In the genomic region with DNA sequence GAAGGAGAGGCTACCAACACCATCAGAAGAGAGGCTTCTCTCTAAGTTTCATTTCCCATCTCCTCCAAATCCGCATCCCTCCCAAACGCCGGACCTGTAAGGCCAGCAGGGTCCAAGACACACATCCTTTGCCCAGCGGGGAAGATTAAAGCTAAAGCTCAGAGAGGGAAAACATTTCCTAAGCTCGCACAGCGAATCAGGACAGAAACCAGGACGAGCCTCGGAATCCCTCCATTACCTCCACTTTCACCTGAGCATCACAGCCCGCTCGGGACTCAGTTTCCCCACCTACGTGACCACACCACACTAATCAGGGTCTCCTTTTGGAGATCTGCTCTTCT, we compare ENCODE assay signal across 8 cellular contexts. TPM values are rescaled to one million over a fixed set of nuclear protein-coding genes. Genes with fewer than 3 reads are reported as not detected.
A peak's percentile ranks its signal among the peaks of the same experiment; 100 is the strongest.
DNase-seq lines count a peak whose midpoint lies in the region; ATAC-seq, FAIRE-seq and TF ChIP-seq lines count a peak whose summit lies in the region.

No MANE protein-coding gene starts in this region.

- H2AFZ ChIP-seq in keratinocyte (ENCODE audit: control insufficient read depth, low read length): peak overlapping the region; percentile 94

- ATAC-seq in activated CD8-positive, alpha-beta memory T cell treated with anti-CD3 and anti-CD28 coated beads, Interleukin-2, amount 10 ng/mL, durations not matched to agents 7 days and 5 days: no peak
- no peak for ATAC-seq in activated naive CD4-positive, alpha-beta T cell treated with anti-CD3 and anti-CD28 coated beads, Interleukin-2, amount 50 U/mL, for 72 hours
- no peak for ATAC-seq in HG03175 (IDR thresholded peaks at IDR 0.05; ENCODE audit: unreplicated experiment)

- DNase-seq in activated CD8-positive, alpha-beta memory T cell treated with anti-CD3 and anti-CD28 coated beads, Interleukin-2, amount 10 ng/mL, durations not matched to agents 7 days and 5 days: no peak
- no peak for DNase-seq in activated CD8-positive, alpha-beta memory T cell treated with anti-CD3 and anti-CD28 coated beads, Interleukin-2, amount 50 U/mL, for 48 hours
- DNase-seq in activated naive CD4-positive, alpha-beta T cell treated with anti-CD3 and anti-CD28 coated beads, Interleukin-2, amount 50 U/mL, for 72 hours (ENCODE audit: low spot score in 2 of 2): no peak
- no peak for DNase-seq in keratinocyte (ENCODE audit: low read depth, low spot score)
- no peak for DNase-seq in GOT3 (lab: John Stamatoyannopoulos, UW)
- DNase-seq in GM13977 (ENCODE audit: low spot score): no peak

- H3K79me2 ChIP-seq in keratinocyte (ENCODE audit: control insufficient read depth, insufficient read depth, low read length): no peaks in the 10 kb centered on the region

- peak overlapping the region; percentile 100 for H3K4me2 ChIP-seq in keratinocyte (ENCODE audit: control insufficient read depth, extremely low read depth, insufficient read depth, low read depth, low read length)

- dilution Hi-C loops in keratinocyte (cut with MboI; ENCODE audit: extremely low pct_ligation_motif_present, low sequenced_read_pairs): no loop called here

- CTCF ChIA-PET in activated CD8-positive, alpha-beta memory T cell treated with anti-CD3 and anti-CD28 coated beads, Interleukin-2, amount 10 ng/mL, durations not matched to agents 7 days and 5 days (lab: Charles Lee): interaction anchor here (0.6 to 6.9 kb wide), 17 partner anchors 9 to 302 kb away, joined by 3 to 111 read pairs (median 3); partner anchors contain the start of gene SIX5

- peaks cover 18% of the 10 kb centered on the region for H3K4me1 ChIP-seq in keratinocyte (ENCODE audit: control insufficient read depth, extremely low read depth, insufficient read depth, low read length)
- H3K4me1 ChIP-seq in thymus (ENCODE audit: control insufficient read depth, insufficient read depth, low read length): peaks cover 21% of the 10 kb centered on the region

- H3K9me1 ChIP-seq in keratinocyte (ENCODE audit: control insufficient read depth, extremely low read depth, insufficient read depth, low read length): no peaks in the 10 kb centered on the region

- FAIRE-seq in keratinocyte (lab: Jason Lieb, UNC): no peak

- H3K4me3 Mint-ChIP-seq in activated CD8-positive, alpha-beta memory T cell treated with anti-CD3 and anti-CD28 coated beads, Interleukin-2, amount 10 ng/mL, durations not matched to agents 7 days and 5 days: peak overlapping the region; percentile 86

- in situ Hi-C loops in GM13977 (cut with MboI; ENCODE audit: low pct_unique_long_range_greater_than_20kb, low sequenced_read_pairs, unreplicated experiment): no loop called here

- no peaks in the 10 kb centered on the region for H3K9me3 Mint-ChIP-seq in activated CD8-positive, alpha-beta memory T cell treated with anti-CD3 and anti-CD28 coated beads, Interleukin-2, amount 10 ng/mL, durations not matched to agents 7 days and 5 days (ENCODE audit: low read depth)
- H3K9me3 Mint-ChIP-seq in activated naive CD4-positive, alpha-beta T cell treated with anti-CD3 and anti-CD28 coated beads, Interleukin-2, amount 50 U/mL, for 72 hours: no peaks in the 10 kb centered on the region

- peak overlapping the region; percentile 99 for H3K9ac ChIP-seq in keratinocyte (ENCODE audit: control insufficient read depth, extremely low read depth, insufficient read depth, low read length)

- TF ChIP-seq CTCF in keratinocyte (optimal IDR thresholded peaks at IDR 0.05 in 1 of 3, IDR thresholded peaks at IDR 0.05 in 1 of 3, conservative IDR thresholded peaks at IDR 0.05 in 1 of 3; ENCODE audit: extremely low read depth in 1 of 3, insufficient read depth in 2 of 3, low read length in 3 of 3) (no peak), GM13977 (IDR thresholded peaks at IDR 0.05; ENCODE audit: extremely low read depth, insufficient read depth, missing control alignments) (no peak)

- peak overlapping the region; percentile 56 for H3K27ac Mint-ChIP-seq in activated CD8-positive, alpha-beta memory T cell treated with anti-CD3 and anti-CD28 coated beads, Interleukin-2, amount 10 ng/mL, durations not matched to agents 7 days and 5 days
- peak overlapping the region; percentile 36 to 96 for H3K27ac Mint-ChIP-seq in activated naive CD4-positive, alpha-beta T cell treated with anti-CD3 and anti-CD28 coated beads, Interleukin-2, amount 50 U/mL, for 72 hours

- H3K27ac ChIP-seq in keratinocyte (ENCODE audit: control insufficient read depth, insufficient read depth, low read length) (peak overlapping the region; percentile 100), thymus (ENCODE audit: low read depth) (no peak overlapping the region)

- H3K27me3 ChIP-seq in keratinocyte (ENCODE audit: control insufficient read depth, extremely low read depth, insufficient read depth, low read length) (no peaks in the 10 kb centered on the region), thymus (ENCODE audit: control insufficient read depth, insufficient read depth) (peaks cover 23% of the 10 kb centered on the region)

- no peaks in the 10 kb centered on the region for H4K20me1 ChIP-seq in keratinocyte (ENCODE audit: control insufficient read depth, extremely low read depth, insufficient read depth, low read length)

- H3K4me3 ChIP-seq in keratinocyte (ENCODE audit: control insufficient read depth in 2 of 3, extremely low read depth in 1 of 3, insufficient read depth in 2 of 3, low read depth in 1 of 3, low read length in 3 of 3) (peak overlapping the region; percentile 67 to 98 (median 94)), thymus (ENCODE audit: low read length) (peak overlapping the region; percentile 65)

- H3K4me1 Mint-ChIP-seq in activated CD8-positive, alpha-beta memory T cell treated with anti-CD3 and anti-CD28 coated beads, Interleukin-2, amount 10 ng/mL, durations not matched to agents 7 days and 5 days: peaks cover 23% of the 10 kb centered on the region

- WGBS in thymus: 6% methylated on average over 11 of the region's 11 CpGs

- peaks cover 11% of the 10 kb centered on the region for H3K27me3 Mint-ChIP-seq in activated CD8-positive, alpha-beta memory T cell treated with anti-CD3 and anti-CD28 coated beads, Interleukin-2, amount 10 ng/mL, durations not matched to agents 7 days and 5 days

- no peaks in the 10 kb centered on the region for H3K9me3 ChIP-seq in keratinocyte (ENCODE audit: control insufficient read depth, low read depth, low read length)
- no peaks in the 10 kb centered on the region for H3K9me3 ChIP-seq in thymus (ENCODE audit: control insufficient read depth)

- no peaks in the 10 kb centered on the region for H3K36me3 ChIP-seq in keratinocyte (ENCODE audit: control insufficient read depth in 2 of 2, extremely low read depth in 1 of 2, insufficient read depth in 2 of 2, low read length in 2 of 2)
- H3K36me3 ChIP-seq in thymus (ENCODE audit: control insufficient read depth, insufficient read depth): no peaks in the 10 kb centered on the region

- H3K36me3 Mint-ChIP-seq in activated CD8-positive, alpha-beta memory T cell treated with anti-CD3 and anti-CD28 coated beads, Interleukin-2, amount 10 ng/mL, durations not matched to agents 7 days and 5 days: no peaks in the 10 kb centered on the region
- no peaks in the 10 kb centered on the region for H3K36me3 Mint-ChIP-seq in activated naive CD4-positive, alpha-beta T cell treated with anti-CD3 and anti-CD28 coated beads, Interleukin-2, amount 50 U/mL, for 72 hours

RNA-seq across cellular contexts. Expression of gene FOSB, which starts 0.7 kb away (rescaled TPM):
- 10 to 100 TPM in 1 of 2 experiments, 1 to 10 TPM in 1; 5.6 to 98.6 TPM for total RNA-seq in activated CD8-positive, alpha-beta memory T cell treated with anti-CD3 and anti-CD28 coated beads, Interleukin-2, amount 10 ng/mL, durations not matched to agents 7 days and 5 days
- 10 to 100 TPM; 19.9 to 37.6 TPM for total RNA-seq in activated naive CD4-positive, alpha-beta T cell treated with anti-CD3 and anti-CD28 coated beads, Interleukin-2, amount 50 U/mL, for 72 hours
- polyA plus RNA-seq in keratinocyte (0.27 to 4.6 TPM (median 3.9 TPM) in 3 replicates), thymus (7.1 TPM)
- polyA plus RNA-seq in keratinocyte (2011; ENCODE audit: low read depth): 7.5 TPM
- polyA plus RNA-seq in keratinocyte (2011; cell fraction: cytosol; rRNA removed): 1.2 and 2.5 TPM in 2 replicates
- 69.0 and 109 TPM in 2 replicates for polyA plus RNA-seq in keratinocyte (2011; cell fraction: nucleus; rRNA removed)
- 0.37 and 11.7 TPM in 2 replicates for polyA plus RNA-seq in keratinocyte (2012; ENCODE audit: low replicate concordance)
- polyA minus RNA-seq in keratinocyte: 2.9 to 15.1 TPM (median 9.2 TPM) in 3 replicates
- polyA minus RNA-seq in keratinocyte (2011; cell fraction: cytosol; rRNA and poly(A)+ RNA removed): 1.7 TPM
- 41.5 and 54.1 TPM in 2 replicates for polyA minus RNA-seq in keratinocyte (2011; cell fraction: nucleus; rRNA and poly(A)+ RNA removed)

RNA-seq across cellular contexts. Expression of gene RTN2, which starts 29.8 kb away (rescaled TPM):
- 1 to 10 TPM; 3.1 to 4.3 TPM for total RNA-seq in activated CD8-positive, alpha-beta memory T cell treated with anti-CD3 and anti-CD28 coated beads, Interleukin-2, amount 10 ng/mL, durations not matched to agents 7 days and 5 days
- 1 to 10 TPM; 3.2 to 5.1 TPM for total RNA-seq in activated naive CD4-positive, alpha-beta T cell treated with anti-CD3 and anti-CD28 coated beads, Interleukin-2, amount 50 U/mL, for 72 hours
- 8.5 to 13.6 TPM (median 12.2 TPM) in 3 replicates for polyA plus RNA-seq in keratinocyte
- 4.5 TPM for polyA plus RNA-seq in keratinocyte (2011; ENCODE audit: low read depth)
- 7.2 and 12.4 TPM in 2 replicates for polyA plus RNA-seq in keratinocyte (2011; cell fraction: cytosol; rRNA removed)
- polyA plus RNA-seq in keratinocyte (2011; cell fraction: nucleus; rRNA removed): 6.7 and 10.0 TPM in 2 replicates
- 7.5 and 15.7 TPM in 2 replicates for polyA plus RNA-seq in keratinocyte (2012; ENCODE audit: low replicate concordance)
- 5.7 to 20.4 TPM (median 8.5 TPM) in 3 replicates for polyA minus RNA-seq in keratinocyte
- 21.7 TPM for polyA minus RNA-seq in keratinocyte (2011; cell fraction: cytosol; rRNA and poly(A)+ RNA removed)
- 6.4 and 13.0 TPM in 2 replicates for polyA minus RNA-seq in keratinocyte (2011; cell fraction: nucleus; rRNA and poly(A)+ RNA removed)
- 5.0 TPM for polyA plus RNA-seq in thymus

RNA-seq across cellular contexts. Expression of gene PPM1N, which starts 31.2 kb away (rescaled TPM):
- total RNA-seq in activated CD8-positive, alpha-beta memory T cell treated with anti-CD3 and anti-CD28 coated beads, Interleukin-2, amount 10 ng/mL, durations not matched to agents 7 days and 5 days: 1 to 10 TPM; 4.3 to 4.5 TPM
- 1 to 10 TPM; 1.5 to 7.4 TPM for total RNA-seq in activated naive CD4-positive, alpha-beta T cell treated with anti-CD3 and anti-CD28 coated beads, Interleukin-2, amount 50 U/mL, for 72 hours
- 1.9 to 2.5 TPM (median 2.0 TPM) in 3 replicates for polyA plus RNA-seq in keratinocyte
- 0.64 TPM for polyA plus RNA-seq in keratinocyte (2011; ENCODE audit: low read depth)
- polyA plus RNA-seq in keratinocyte (2011; cell fraction: cytosol; rRNA removed): 1.6 and 2.1 TPM in 2 replicates
- 1.4 and 1.9 TPM in 2 replicates for polyA plus RNA-seq in keratinocyte (2011; cell fraction: nucleus; rRNA removed)
- polyA plus RNA-seq in keratinocyte (2012; ENCODE audit: low replicate concordance): 1.2 and 2.1 TPM in 2 replicates
- polyA minus RNA-seq in keratinocyte: 0.42 TPM in 1 of 3 replicates, not detected in the others
- polyA minus RNA-seq in keratinocyte (2011; cell fraction: cytosol; rRNA and poly(A)+ RNA removed): not detected
- polyA minus RNA-seq in keratinocyte (2011; cell fraction: nucleus; rRNA and poly(A)+ RNA removed): not detected in 2 replicates
- 4.0 TPM for polyA plus RNA-seq in thymus

RNA-seq across cellular contexts. Expression of gene VASP, which starts 40.2 kb away (rescaled TPM):
- total RNA-seq in activated CD8-positive, alpha-beta memory T cell treated with anti-CD3 and anti-CD28 coated beads, Interleukin-2, amount 10 ng/mL, durations not matched to agents 7 days and 5 days: 100 to 1,000 TPM; 223 to 308 TPM
- 100 to 1,000 TPM in 1 of 2 donors, 10 to 100 TPM in 1; 76.8 to 156 TPM for total RNA-seq in activated naive CD4-positive, alpha-beta T cell treated with anti-CD3 and anti-CD28 coated beads, Interleukin-2, amount 50 U/mL, for 72 hours
- polyA plus RNA-seq in keratinocyte: 99.0 to 117 TPM (median 110 TPM) in 3 replicates
- 76.9 TPM for polyA plus RNA-seq in keratinocyte (2011; ENCODE audit: low read depth)
- 78.8 and 128 TPM in 2 replicates for polyA plus RNA-seq in keratinocyte (2011; cell fraction: cytosol; rRNA removed)
- polyA plus RNA-seq in keratinocyte (2011; cell fraction: nucleus; rRNA removed): 94.7 and 121 TPM in 2 replicates
- 53.7 and 126 TPM in 2 replicates for polyA plus RNA-seq in keratinocyte (2012; ENCODE audit: low replicate concordance)
- polyA minus RNA-seq in keratinocyte: 88.7 to 145 TPM (median 99.3 TPM) in 3 replicates
- 240 TPM for polyA minus RNA-seq in keratinocyte (2011; cell fraction: cytosol; rRNA and poly(A)+ RNA removed)
- polyA minus RNA-seq in keratinocyte (2011; cell fraction: nucleus; rRNA and poly(A)+ RNA removed): 117 and 165 TPM in 2 replicates
- 138 TPM for polyA plus RNA-seq in thymus

RNA-seq across cellular contexts. Expression of gene ERCC1, which starts 43.4 kb away (rescaled TPM):
- 10 to 100 TPM; 62.5 to 73.4 TPM for total RNA-seq in activated CD8-positive, alpha-beta memory T cell treated with anti-CD3 and anti-CD28 coated beads, Interleukin-2, amount 10 ng/mL, durations not matched to agents 7 days and 5 days
- total RNA-seq in activated naive CD4-positive, alpha-beta T cell treated with anti-CD3 and anti-CD28 coated beads, Interleukin-2, amount 50 U/mL, for 72 hours: 10 to 100 TPM in 1 of 2 donors, 1 to 10 TPM in 1; 9.7 to 60.7 TPM
- polyA plus RNA-seq in keratinocyte: 175 to 250 TPM (median 208 TPM) in 3 replicates
- polyA plus RNA-seq in keratinocyte (2011; ENCODE audit: low read depth): 82.8 TPM
- 164 and 279 TPM in 2 replicates for polyA plus RNA-seq in keratinocyte (2011; cell fraction: cytosol; rRNA removed)
- polyA plus RNA-seq in keratinocyte (2011; cell fraction: nucleus; rRNA removed): 216 and 294 TPM in 2 replicates
- polyA plus RNA-seq in keratinocyte (2012; ENCODE audit: low replicate concordance): 116 and 285 TPM in 2 replicates
- polyA minus RNA-seq in keratinocyte: 165 to 373 TPM (median 217 TPM) in 3 replicates
- 284 TPM for polyA minus RNA-seq in keratinocyte (2011; cell fraction: cytosol; rRNA and poly(A)+ RNA removed)
- 59.1 and 65.1 TPM in 2 replicates for polyA minus RNA-seq in keratinocyte (2011; cell fraction: nucleus; rRNA and poly(A)+ RNA removed)
- 42.6 TPM for polyA plus RNA-seq in thymus
